8 cellular contexts compared by ENCODE assay signal in genomic region chr7:151838861-151839381, GRCh38. TPM values are rescaled to one million over a fixed set of nuclear protein-coding genes. Genes with fewer than 3 reads are reported as not detected.
A peak's percentile ranks its signal among the peaks of the same experiment; 100 is the strongest.
DNase-seq lines count a peak whose midpoint lies in the region; ATAC-seq and TF ChIP-seq lines count a peak whose summit lies in the region.

No MANE protein-coding gene starts in this region.

- H3K27me3 ChIP-seq in dorsolateral prefrontal cortex (no peaks in the 10 kb centered on the region), prostate gland (replicated peaks; ENCODE audit: insufficient read depth) (no peaks in the 10 kb centered on the region)

- H3K9me3 ChIP-seq in prostate gland, result no peaks in the 10 kb centered on the region

- intact Hi-C loops in dorsolateral prefrontal cortex (cut with DNase I) (no loop called here), prostate gland (cut with DNase I) (no loop called here)

- H3K27ac ChIP-seq in dorsolateral prefrontal cortex, result peak overlapping the region in 45 of 59 donors; percentile 1 to 72 (median 54)
- H3K27ac ChIP-seq in prostate gland, result no peak overlapping the region
- peak overlapping the region in 1 of 2 donors; percentile 37 for H3K27ac ChIP-seq in coronary artery

- no peak for TF ChIP-seq POLR2A in prostate gland (IDR thresholded peaks at IDR 0.05)

- TF ChIP-seq CTCF in dorsolateral prefrontal cortex (IDR thresholded peaks at IDR 0.05 in 54 of 56, conservative IDR thresholded peaks at IDR 0.05 in 2 of 56; ENCODE audit: low read depth in 1 of 56, partially characterized antibody in 56 of 56), result no peak
- no peak for TF ChIP-seq CTCF in prostate gland (IDR thresholded peaks at IDR 0.05)
- no peak for TF ChIP-seq CTCF in coronary artery (IDR thresholded peaks at IDR 0.05)

- H3K4me1 ChIP-seq in prostate gland (replicated peaks), result no peaks in the 10 kb centered on the region

- H3K4me3 ChIP-seq in dorsolateral prefrontal cortex, result peak overlapping the region in 2 of 59 donors; percentile 9 to 35
- no peak overlapping the region for H3K4me3 ChIP-seq in prostate gland
- no peak overlapping the region for H3K4me3 ChIP-seq in coronary artery

- 60% methylated on average over 17 of the region's 17 CpGs for WGBS in prostate gland

- DNase-seq in GDM1 (lab: John Stamatoyannopoulos, UW) (peak; percentile 92), RPMI8226 (peak; percentile 46), dorsolateral prefrontal cortex (peak in 1 of 10 donors; percentile 44), prostate gland (ENCODE audit: low spot score) (no peak), coronary artery (ENCODE audit: low spot score) (no peak), AG20443 (ENCODE audit: low spot score) (no peak)
- peak; percentile 28 for DNase-seq in stimulated activated CD8-positive, alpha-beta memory T cell treated with anti-CD3 and anti-CD28 coated beads, Interleukin-4, amount 100 ng/mL, for 24 hours (ENCODE audit: low read depth)

- peak; percentile 64 for ATAC-seq in GM21786 (IDR thresholded peaks at IDR 0.05; ENCODE audit: unreplicated experiment)

- no peaks in the 10 kb centered on the region for H3K36me3 ChIP-seq in prostate gland

RNA-seq across cellular contexts. Expression of gene PRKAG2, which starts 38.0 kb away (rescaled TPM):
- total RNA-seq in dorsolateral prefrontal cortex, result 100 to 1,000 TPM in 3 of 120 experiments, 10 to 100 TPM in 117; 39.2 to 105 (median 77.5) TPM
- 10 to 100 TPM; 31.6 to 38.1 TPM for total RNA-seq in prostate gland

Comparison
In these comparisons a context has a peak if more than half of its experiments do, and no peak if none do; other contexts are left out.
1. DNase-seq: peak in GDM1 (single experiment), RPMI8226 (single experiment) and stimulated activated CD8-positive, alpha-beta memory T cell treated with anti-CD3 and anti-CD28 coated beads, Interleukin-4, amount 100 ng/mL, for 24 hours (single experiment); none in prostate gland (single experiment), coronary artery (single experiment) and AG20443 (single experiment).
2. H3K27ac ChIP-seq: peak in dorsolateral prefrontal cortex (45 of 59); none in prostate gland (0 of 2).